ENCODE assay signal across 11 cellular contexts in genomic region chr3:49279376-49279775, GRCh38.
DNase-seq lines count a peak whose midpoint lies in the region; ATAC-seq and TF ChIP-seq lines count a peak whose summit lies in the region.
"Had no signal": no experiment of that assay in that cellular context is flagged by ENCODE, and none has a peak within 500 bp of the region (broad histone marks: within the 10 kb centered on the region; RNA-seq: fewer than 3 reads in every experiment).

No MANE protein-coding gene starts in this region.

- peak; percentile 62 for DNase-seq in GM03348 (ENCODE audit: low spot score)
- no peak for DNase-seq in RWPE2 (ENCODE audit: low spot score)
- DNase-seq in hepatic stellate cell (ENCODE audit: low spot score) = peak; percentile 45
- DNase-seq in stimulated activated naive B cell treated with anti-CD40 and anti-IgM and Interleukin-4, amounts not matched to agents 10 μg/mL and 1 μg/mL and 100 μg/mL, for 72 hours = no peak
- no peak for DNase-seq in epidermal melanocyte (ENCODE audit: insufficient read length, low spot score)
- DNase-seq in MM.1S = no peak
- DNase-seq: activated T-cell treated with anti-CD3 and anti-CD28 coated beads, Interleukin-2, amount 50 U/mL, for 1 hour; islet precursor cell; SIG-M5 had no signal

- peak overlapping the region; percentile 25 for H3K27ac Mint-ChIP-seq in stimulated activated naive B cell treated with anti-CD40 and anti-IgM and Interleukin-4, amounts not matched to agents 10 μg/mL and 1 μg/mL and 100 μg/mL, for 72 hours

- H2AFZ ChIP-seq in MM.1S (ENCODE audit: low read length) = no peak overlapping the region

- TF ChIP-seq CTCF in RWPE2 (IDR thresholded peaks at IDR 0.05; ENCODE audit: poor library complexity, severe bottlenecking) (no peak), MM.1S (IDR thresholded peaks at IDR 0.05; ENCODE audit: low read length) (no peak)

- no peak overlapping the region for H3K9ac ChIP-seq in MM.1S (ENCODE audit: low read length)

- H3K79me2 ChIP-seq in MM.1S (ENCODE audit: low read length) = no peaks in the 10 kb centered on the region

- no peaks in the 10 kb centered on the region for H3K9me2 ChIP-seq in MM.1S (replicated peaks; ENCODE audit: insufficient read depth, low read length)

- H3K4me3 Mint-ChIP-seq in stimulated activated naive B cell treated with anti-CD40 and anti-IgM and Interleukin-4, amounts not matched to agents 10 μg/mL and 1 μg/mL and 100 μg/mL, for 72 hours = no peak overlapping the region

- H3K4me1 Mint-ChIP-seq in stimulated activated naive B cell treated with anti-CD40 and anti-IgM and Interleukin-4, amounts not matched to agents 10 μg/mL and 1 μg/mL and 100 μg/mL, for 72 hours = peaks cover 24 to 34% of the 10 kb centered on the region in 2 donors

- no peaks in the 10 kb centered on the region for H4K20me1 ChIP-seq in MM.1S (ENCODE audit: insufficient read depth, low read length)

- H3K36me3 ChIP-seq in RWPE2 (ENCODE audit: low read depth) (peaks cover 56% of the 10 kb centered on the region), MM.1S (replicated peaks; ENCODE audit: insufficient read depth, low read length) (peaks cover 11% of the 10 kb centered on the region)

- H3K4me3 ChIP-seq in RWPE2 (ENCODE audit: severe bottlenecking) (no peak overlapping the region), MM.1S (ENCODE audit: low read length) (no peak overlapping the region)

- peaks cover 36 to 47% of the 10 kb centered on the region in 2 donors for H3K36me3 Mint-ChIP-seq in stimulated activated naive B cell treated with anti-CD40 and anti-IgM and Interleukin-4, amounts not matched to agents 10 μg/mL and 1 μg/mL and 100 μg/mL, for 72 hours

- no peaks in the 10 kb centered on the region for H3K27me3 ChIP-seq in RWPE2 (ENCODE audit: insufficient read depth, poor library complexity, severe bottlenecking)
- H3K27me3 ChIP-seq in MM.1S (replicated peaks; ENCODE audit: insufficient read depth, low read length) = no peaks in the 10 kb centered on the region

- peak; percentile 11; the same call in 1 of the 3 replicates for ATAC-seq in RWPE2 (ENCODE audit: low read depth)
- no peak for ATAC-seq in stimulated activated naive B cell treated with anti-CD40 and anti-IgM and Interleukin-4, amounts not matched to agents 10 μg/mL and 1 μg/mL and 100 μg/mL, for 72 hours (replicated peaks)
- no peak for ATAC-seq in GM18517 (IDR thresholded peaks at IDR 0.05; ENCODE audit: unreplicated experiment)
- ATAC-seq: esophagus mucosa had no signal

- H3K4me2 ChIP-seq in MM.1S (ENCODE audit: low read depth, low read length) = no peak overlapping the region

- H3K27ac ChIP-seq in RWPE2 (ENCODE audit: poor library complexity, severe bottlenecking) (peak overlapping the region; percentile 16), MM.1S (ENCODE audit: low read length) (no peak overlapping the region)

- peaks cover 10% of the 10 kb centered on the region; the same call in 1 of the 2 replicates for H3F3A ChIP-seq in MM.1S (ENCODE audit: insufficient read depth, low read length)

- H3K4me1 ChIP-seq in RWPE2 (ENCODE audit: insufficient read depth, poor library complexity, severe bottlenecking) = peaks cover 9% of the 10 kb centered on the region
- H3K4me1 ChIP-seq in MM.1S (ENCODE audit: low read length) = peaks cover 11% of the 10 kb centered on the region

- H3K27me3 Mint-ChIP-seq in stimulated activated naive B cell treated with anti-CD40 and anti-IgM and Interleukin-4, amounts not matched to agents 10 μg/mL and 1 μg/mL and 100 μg/mL, for 72 hours = no peaks in the 10 kb centered on the region

- H3K9me3 Mint-ChIP-seq in stimulated activated naive B cell treated with anti-CD40 and anti-IgM and Interleukin-4, amounts not matched to agents 10 μg/mL and 1 μg/mL and 100 μg/mL, for 72 hours = no peaks in the 10 kb centered on the region

- H3K9me3 ChIP-seq in RWPE2 (ENCODE audit: severe bottlenecking) = no peaks in the 10 kb centered on the region
- H3K9me3 ChIP-seq in MM.1S (replicated peaks; ENCODE audit: insufficient read depth, low read length) = no peaks in the 10 kb centered on the region

Comparison
In these comparisons a context has a peak if more than half of its experiments do, and no peak if none do; other contexts are left out.
1. DNase-seq: peak in GM03348 (single experiment) and hepatic stellate cell (single experiment); none in RWPE2 (single experiment), stimulated activated naive B cell treated with anti-CD40 and anti-IgM and Interleukin-4, amounts not matched to agents 10 μg/mL and 1 μg/mL and 100 μg/mL, for 72 hours (single experiment), epidermal melanocyte (single experiment) and MM.1S (single experiment).